9 cellular contexts compared by ENCODE assay signal in the genomic region with DNA sequence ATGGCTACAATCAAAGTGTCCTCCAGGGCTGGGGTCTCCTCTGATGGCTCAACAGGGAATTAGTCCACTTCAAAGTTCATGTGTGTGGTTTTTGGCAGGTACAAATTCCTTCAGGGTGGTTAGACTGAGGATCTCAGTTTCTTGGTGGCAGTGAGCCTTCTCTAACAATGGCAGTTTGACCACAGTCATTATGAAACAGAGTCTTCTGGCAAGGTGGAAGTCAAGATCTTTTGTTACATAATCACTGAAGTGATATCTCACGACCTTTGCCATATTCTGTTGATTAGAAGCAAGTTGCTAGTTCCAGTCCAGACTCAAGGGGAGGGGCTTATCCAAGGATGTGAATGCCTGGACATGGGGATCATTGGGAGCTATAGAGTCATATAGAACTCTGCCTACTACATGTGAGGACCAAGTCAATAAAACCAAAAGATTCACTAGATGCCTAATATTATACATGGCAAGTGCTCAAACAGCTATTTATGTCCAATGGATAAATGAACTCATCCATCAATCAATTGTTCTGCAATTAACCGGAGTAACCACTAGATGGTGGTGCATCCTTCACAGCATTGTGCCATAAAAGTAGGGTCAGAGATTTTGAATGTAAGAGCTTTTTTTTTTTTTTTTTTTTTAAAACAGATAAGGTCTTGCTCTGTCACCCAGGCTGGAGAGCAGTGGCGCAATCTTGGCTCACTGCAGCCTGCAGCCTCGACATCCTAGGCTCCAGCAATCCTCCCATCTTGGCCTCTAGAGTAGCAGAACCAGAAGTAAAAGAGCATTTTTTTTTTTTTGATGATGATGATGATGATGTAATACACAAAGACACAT.
DNase-seq lines count a peak whose midpoint lies in the region; ATAC-seq and TF ChIP-seq lines count a peak whose summit lies in the region.
"Had no signal": no experiment of that assay in that cellular context is flagged by ENCODE, and none has a peak within 500 bp of the region (broad histone marks: within the 10 kb centered on the region; RNA-seq: fewer than 3 reads in every experiment).

No MANE protein-coding gene starts in this region.

- TF ChIP-seq POLR2A in gastrocnemius medialis (IDR thresholded peaks at IDR 0.05) = no peak

- H3K9ac ChIP-seq in NT2/D1 (ENCODE audit: insufficient read length, low read depth) = no peak overlapping the region

- H3K9me3 Mint-ChIP-seq in naive thymus-derived CD8-positive, alpha-beta T cell = no peaks in the 10 kb centered on the region

- H3K27ac ChIP-seq in gastrocnemius medialis = no peak overlapping the region
- H3K27ac ChIP-seq: upper lobe of left lung had no signal

- peaks cover 0 to 5% (median 2%) of the 10 kb centered on the region in 4 donors for H3K4me1 Mint-ChIP-seq in naive thymus-derived CD8-positive, alpha-beta T cell

- no peak for TF ChIP-seq CTCF in gastrocnemius medialis (IDR thresholded peaks at IDR 0.05 in 4 of 5, conservative IDR thresholded peaks at IDR 0.05 in 1 of 5)

- H3K27ac Mint-ChIP-seq in naive thymus-derived CD8-positive, alpha-beta T cell = no peak overlapping the region

- peak; percentile 3 for DNase-seq in activated CD4-positive, alpha-beta T cell treated with anti-CD3 and anti-CD28 coated beads for 48 hours
- DNase-seq in activated CD4-positive, alpha-beta T cell treated with anti-CD3 and anti-CD28 coated beads for 1 hour = no peak
- peak; percentile 25 for DNase-seq in HS-5 (ENCODE audit: low read depth)
- DNase-seq in NT2/D1 (ENCODE audit: low read depth, low spot score) = peak; percentile 47
- DNase-seq in brain pericyte (ENCODE audit: low read depth, low spot score) = peak; percentile 24
- peak in 5 of 10 donors; percentile 8 to 50 (median 24) for DNase-seq in naive thymus-derived CD8-positive, alpha-beta T cell
- no peak for DNase-seq in gastrocnemius medialis
- DNase-seq: upper lobe of left lung had no signal

- no peak overlapping the region for H3K4me3 Mint-ChIP-seq in naive thymus-derived CD8-positive, alpha-beta T cell

- H3K36me3 ChIP-seq in NT2/D1 (ENCODE audit: insufficient read depth, insufficient read length, low read length) (no peaks in the 10 kb centered on the region), gastrocnemius medialis (no peaks in the 10 kb centered on the region)
- H3K36me3 ChIP-seq: upper lobe of left lung had no signal

- H3K27me3 Mint-ChIP-seq in naive thymus-derived CD8-positive, alpha-beta T cell = peaks cover 0 to 5% (median 2%) of the 10 kb centered on the region in 5 donors

- H3K4me1 ChIP-seq in NT2/D1 (ENCODE audit: insufficient read depth, insufficient read length) = no peaks in the 10 kb centered on the region
- no peaks in the 10 kb centered on the region for H3K4me1 ChIP-seq in gastrocnemius medialis
- H3K4me1 ChIP-seq: upper lobe of left lung had no signal

- intact Hi-C loops in gastrocnemius medialis (cut with DNase I; ENCODE audit: low total_unique reads) = no loop called here

- H3K27me3 ChIP-seq in NT2/D1 (ENCODE audit: insufficient read depth, insufficient read length) (no peaks in the 10 kb centered on the region), gastrocnemius medialis (no peaks in the 10 kb centered on the region)
- H3K27me3 ChIP-seq: upper lobe of left lung had no signal

- peak; percentile 77 for ATAC-seq in GM21423 (IDR thresholded peaks at IDR 0.05; ENCODE audit: unreplicated experiment)
- peak; percentile 58 to 60 for ATAC-seq in naive thymus-derived CD8-positive, alpha-beta T cell
- no peak for ATAC-seq in gastrocnemius medialis

- H3K9me3 ChIP-seq in NT2/D1 (ENCODE audit: insufficient read depth, low read length) (peaks cover 5% of the 10 kb centered on the region; the same call in 1 of the 2 replicates), gastrocnemius medialis (no peaks in the 10 kb centered on the region)
- H3K9me3 ChIP-seq: upper lobe of left lung had no signal

- peaks cover 0 to 4% (median 0%) of the 10 kb centered on the region in 3 donors for H3K36me3 Mint-ChIP-seq in naive thymus-derived CD8-positive, alpha-beta T cell

- POLR2A ChIA-PET in naive thymus-derived CD8-positive, alpha-beta T cell (lab: Charles Lee) = interaction anchor here (0.6 to 0.7 kb wide), 3 partner anchors 43 to 1692 kb away, joined by 3 to 5 read pairs (median 3); no protein-coding TSS in a partner anchor

- in situ Hi-C loops in gastrocnemius medialis (cut with MboI; ENCODE audit: low sequenced_read_pairs in 4 of 4) = no loop called here

- H3K4me3 ChIP-seq in NT2/D1 (ENCODE audit: insufficient read length, low read depth) (no peak overlapping the region), gastrocnemius medialis (no peak overlapping the region)
- H3K4me3 ChIP-seq: upper lobe of left lung had no signal

Comparison
In these comparisons a context has a peak if more than half of its experiments do, and no peak if none do; other contexts are left out.
1. DNase-seq: peak in activated CD4-positive, alpha-beta T cell treated with anti-CD3 and anti-CD28 coated beads for 48 hours (single experiment), HS-5 (single experiment), NT2/D1 (single experiment) and brain pericyte (single experiment); none in activated CD4-positive, alpha-beta T cell treated with anti-CD3 and anti-CD28 coated beads for 1 hour (single experiment) and gastrocnemius medialis (0 of 2).
2. ATAC-seq: peak in GM21423 (single experiment) and naive thymus-derived CD8-positive, alpha-beta T cell (2 of 2); none in gastrocnemius medialis (0 of 2).